9 cellular contexts compared by ENCODE assay signal in the genomic region with DNA sequence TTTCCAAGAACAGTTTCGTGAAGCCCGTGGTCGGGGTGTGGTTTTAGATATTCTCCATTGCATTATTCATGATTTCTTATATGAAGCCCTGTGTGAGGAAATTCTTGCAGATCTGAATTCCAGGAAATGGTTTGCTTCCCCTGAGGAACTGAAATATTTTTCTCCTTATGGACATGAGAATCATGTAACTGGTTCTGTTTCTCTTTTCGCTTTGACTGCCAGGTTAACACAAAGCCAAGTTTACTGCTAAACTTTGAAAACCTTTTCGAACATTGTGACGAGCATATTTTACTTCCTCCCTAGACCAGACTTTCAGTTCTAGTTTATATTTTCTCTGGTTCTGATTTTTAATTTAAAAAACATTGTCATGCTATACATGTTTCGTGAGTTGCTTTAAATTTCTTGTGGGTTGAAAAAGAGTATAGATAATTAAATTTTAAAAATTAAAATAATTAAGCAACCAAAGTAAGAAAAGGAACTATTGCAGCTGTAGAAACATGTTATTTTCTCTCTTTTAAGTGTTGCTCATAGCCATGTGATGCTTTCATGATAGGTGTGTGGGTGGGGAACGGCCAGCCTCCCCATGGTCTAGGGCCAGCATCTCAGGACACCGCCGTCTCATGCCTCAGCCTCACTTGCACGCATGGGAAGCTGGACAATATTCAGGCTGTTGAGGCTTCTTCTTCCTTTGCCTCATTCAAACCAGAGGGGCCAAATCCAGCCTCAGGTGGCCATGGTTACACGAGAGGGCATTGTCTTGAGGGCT.
A peak's percentile ranks its signal among the peaks of the same experiment; 100 is the strongest.
DNase-seq lines count a peak whose midpoint lies in the region; ATAC-seq and TF ChIP-seq lines count a peak whose summit lies in the region.
"Had no signal": no experiment of that assay in that cellular context is flagged by ENCODE, and none has a peak within 500 bp of the region (broad histone marks: within the 10 kb centered on the region; RNA-seq: fewer than 3 reads in every experiment).

No MANE protein-coding gene starts in this region.

- intact Hi-C loops in testis (cut with DNase I; ENCODE audit: low total_unique reads) = no loop called here
- intact Hi-C loops in posterior vena cava (cut with DNase I) = no loop called here

- H3K27me3 Mint-ChIP-seq in memory B cell (peaks cover 8% of the 10 kb centered on the region), HFFc6 (ENCODE audit: insufficient read depth) (peaks cover 8% of the 10 kb centered on the region)
- H3K27me3 Mint-ChIP-seq in activated naive CD4-positive, alpha-beta T cell treated with anti-CD3 and anti-CD28 coated beads, Interleukin-2, amount 10 ng/mL, durations not matched to agents 7 days and 5 days = peaks cover 7% of the 10 kb centered on the region

- peak; percentile 18 for TF ChIP-seq POLR2A in GM18505 (IDR thresholded peaks at IDR 0.05; ENCODE audit: borderline replicate concordance, extremely low read depth, insufficient read depth, insufficient read length)
- no peak for TF ChIP-seq POLR2A in testis (IDR thresholded peaks at IDR 0.05)

- no peak for TF ChIP-seq CTCF in HFFc6 (IDR thresholded peaks at IDR 0.05)
- no peak for TF ChIP-seq CTCF in testis (IDR thresholded peaks at IDR 0.05)

- no peak overlapping the region for H3K27ac ChIP-seq in testis

- WGBS in testis, 2 donors = 80 to 87% methylated on average over 12 of the region's 12 CpGs

- no peaks in the 10 kb centered on the region for H3K9me3 ChIP-seq in testis

- ATAC-seq in GM18505 (IDR thresholded peaks at IDR 0.05; ENCODE audit: unreplicated experiment) (peak; percentile 67), GM21786 (IDR thresholded peaks at IDR 0.05; ENCODE audit: unreplicated experiment) (peak; percentile 82), memory B cell (ENCODE audit: low read depth) (peak; percentile 27)
- ATAC-seq: Panc1 had no signal

- H3K27me3 ChIP-seq in testis = no peaks in the 10 kb centered on the region

- H3K4me1 Mint-ChIP-seq in memory B cell (peaks cover 11% of the 10 kb centered on the region), HFFc6 (ENCODE audit: low read depth) (no peaks in the 10 kb centered on the region)
- H3K4me1 Mint-ChIP-seq in activated naive CD4-positive, alpha-beta T cell treated with anti-CD3 and anti-CD28 coated beads, Interleukin-2, amount 10 ng/mL, durations not matched to agents 7 days and 5 days = peaks cover 2% of the 10 kb centered on the region

- no peaks in the 10 kb centered on the region for H3K4me1 ChIP-seq in testis

- H3K9me3 Mint-ChIP-seq in memory B cell = no peaks in the 10 kb centered on the region
- H3K9me3 Mint-ChIP-seq in HFFc6 = peaks cover 22% of the 10 kb centered on the region; the same call in 1 of the 2 replicates
- no peaks in the 10 kb centered on the region for H3K9me3 Mint-ChIP-seq in activated naive CD4-positive, alpha-beta T cell treated with anti-CD3 and anti-CD28 coated beads, Interleukin-2, amount 10 ng/mL, durations not matched to agents 7 days and 5 days

- no peak overlapping the region for H3K27ac Mint-ChIP-seq in memory B cell
- no peak overlapping the region for H3K27ac Mint-ChIP-seq in HFFc6
- H3K27ac Mint-ChIP-seq in activated naive CD4-positive, alpha-beta T cell treated with anti-CD3 and anti-CD28 coated beads, Interleukin-2, amount 10 ng/mL, durations not matched to agents 7 days and 5 days = no peak overlapping the region

- no peaks in the 10 kb centered on the region for H3K36me3 Mint-ChIP-seq in memory B cell
- H3K36me3 Mint-ChIP-seq in HFFc6 (ENCODE audit: low read depth) = peaks cover 4% of the 10 kb centered on the region; the same call in 1 of the 2 replicates
- H3K36me3 Mint-ChIP-seq in activated naive CD4-positive, alpha-beta T cell treated with anti-CD3 and anti-CD28 coated beads, Interleukin-2, amount 10 ng/mL, durations not matched to agents 7 days and 5 days = no peaks in the 10 kb centered on the region

- no peak overlapping the region for H3K4me3 ChIP-seq in testis

- H3K4me3 Mint-ChIP-seq in memory B cell = peak overlapping the region; percentile 48
- no peak overlapping the region for H3K4me3 Mint-ChIP-seq in HFFc6
- no peak overlapping the region for H3K4me3 Mint-ChIP-seq in activated naive CD4-positive, alpha-beta T cell treated with anti-CD3 and anti-CD28 coated beads, Interleukin-2, amount 10 ng/mL, durations not matched to agents 7 days and 5 days

- CTCF ChIA-PET in activated naive CD4-positive, alpha-beta T cell treated with anti-CD3 and anti-CD28 coated beads, Interleukin-2, amount 10 ng/mL, durations not matched to agents 7 days and 5 days (lab: Charles Lee) = no interaction called here

- DNase-seq in HS-5 (ENCODE audit: low read depth) (peak; percentile 32), memory B cell (ENCODE audit: low spot score in 2 of 2) (no peak), HFFc6 (no peak), testis (no peak), posterior vena cava (ENCODE audit: low spot score) (no peak)
- no peak for DNase-seq in activated naive CD4-positive, alpha-beta T cell treated with anti-CD3 and anti-CD28 coated beads, Interleukin-2, amount 10 ng/mL, durations not matched to agents 7 days and 5 days

- H3K36me3 ChIP-seq in testis (ENCODE audit: low read depth, missing control alignments) = no peaks in the 10 kb centered on the region

Comparison
In these comparisons a context has a peak if more than half of its experiments do, and no peak if none do; other contexts are left out.
1. ATAC-seq: peak in every context shown above with its lines; median percentile 82 in GM21786; 67 in GM18505; 27 in memory B cell.